9 cellular contexts compared by ENCODE assay signal in the genomic region with DNA sequence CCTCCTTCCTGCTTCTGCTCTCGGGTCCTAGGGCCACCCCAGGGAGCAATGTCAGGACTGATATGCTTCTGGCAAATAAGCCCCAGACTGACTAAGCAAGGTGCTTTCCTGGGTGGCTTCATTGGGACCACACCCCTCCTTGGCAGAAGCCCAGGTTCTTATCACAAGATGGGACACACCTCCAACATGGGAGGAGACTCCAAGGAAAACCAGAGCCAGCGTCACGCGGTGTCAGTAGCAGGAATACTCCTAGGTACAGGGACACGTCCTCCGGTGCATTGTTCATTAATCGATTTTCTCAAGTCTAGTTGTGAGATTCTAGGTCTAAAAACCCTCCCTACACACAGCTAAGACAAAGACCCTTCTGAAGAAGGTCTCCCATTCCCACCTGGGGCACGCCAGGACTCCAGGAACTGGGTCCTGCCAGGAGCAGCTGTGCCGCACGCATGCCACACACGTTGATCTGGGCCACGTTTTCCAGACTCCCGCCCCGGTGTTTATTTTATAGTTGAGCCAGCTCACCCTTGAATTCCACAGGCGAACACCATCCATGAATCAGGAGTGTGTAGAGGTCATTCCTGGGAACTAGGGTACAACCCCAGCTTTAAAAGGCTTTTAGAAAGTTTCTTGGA. TPM values are rescaled to one million over a fixed set of nuclear protein-coding genes. Genes with fewer than 3 reads are reported as not detected.
DNase-seq lines count a peak whose midpoint lies in the region; ATAC-seq and TF ChIP-seq lines count a peak whose summit lies in the region.
"Had no signal": no experiment of that assay in that cellular context is flagged by ENCODE, and none has a peak within 500 bp of the region (broad histone marks: within the 10 kb centered on the region; RNA-seq: fewer than 3 reads in every experiment).

No MANE protein-coding gene starts in this region.

- TF ChIP-seq POLR2A in testis (IDR thresholded peaks at IDR 0.05): no peak

- no peak overlapping the region for H3K4me3 ChIP-seq in testis

- TF ChIP-seq CTCF in testis (IDR thresholded peaks at IDR 0.05): no peak

- WGBS in testis, 2 donors: 37 to 45% methylated on average over 15 of the region's 15 CpGs

- no peak overlapping the region for H3K4me3 Mint-ChIP-seq in T-helper 17 cell

- no peaks in the 10 kb centered on the region for H3K9me3 ChIP-seq in testis
- no peaks in the 10 kb centered on the region for H3K9me3 ChIP-seq in T-helper 17 cell (ENCODE audit: control insufficient read depth, low read length, poor library complexity, severe bottlenecking)

- peaks cover 3% of the 10 kb centered on the region for H3K4me1 Mint-ChIP-seq in T-helper 17 cell

- H3K27ac ChIP-seq in testis: no peak overlapping the region

- H3K27me3 Mint-ChIP-seq in T-helper 17 cell: peaks cover 19% of the 10 kb centered on the region

- no peaks in the 10 kb centered on the region for H3K27me3 ChIP-seq in testis

- intact Hi-C loops in testis (cut with DNase I; ENCODE audit: low total_unique reads): no loop called here

- ATAC-seq in GM19397 (IDR thresholded peaks at IDR 0.05; ENCODE audit: unreplicated experiment) (no peak), T-helper 17 cell (no peak), HG03196 (IDR thresholded peaks at IDR 0.05; ENCODE audit: unreplicated experiment) (no peak)

- DNase-seq in HPDE6-E6E7 (ENCODE audit: extremely low spot score): peak; percentile 96
- peak; percentile 64 for DNase-seq in RPMI7951 (ENCODE audit: low read depth)
- DNase-seq in hepatic stellate cell (ENCODE audit: low spot score): peak; percentile 90
- peak; percentile 43 for DNase-seq in testis
- no peak for DNase-seq in stimulated activated CD8-positive, alpha-beta memory T cell treated with anti-CD3 and anti-CD28 coated beads, Interleukin-4, amount 100 ng/mL, for 48 hours
- no peak for DNase-seq in T-helper 17 cell

- peaks cover 4% of the 10 kb centered on the region for H3K4me1 ChIP-seq in testis

- H3K36me3 Mint-ChIP-seq in T-helper 17 cell (ENCODE audit: low read depth): peaks cover 2% of the 10 kb centered on the region

- H3K36me3 ChIP-seq in testis (ENCODE audit: low read depth, missing control alignments): no peaks in the 10 kb centered on the region

- no peak overlapping the region for H3K27ac Mint-ChIP-seq in T-helper 17 cell

RNA-seq across cellular contexts. Expression of a gene that starts 30.8 kb away (rescaled TPM):
- not detected in 2 replicates for total RNA-seq in RPMI7951 (2014; rRNA removed; shearing (Covaris generic))
- total RNA-seq in testis: 1 to 10 TPM; 3.0 to 5.9 TPM
- 7.8 TPM for polyA plus RNA-seq in testis (ENCODE audit: insufficient read depth, low read depth, low replicate concordance)
- 1 to 10 TPM in 1 of 2 donors, under 1 TPM in 1; 0.73 to 1.7 TPM for total RNA-seq in T-helper 17 cell
- total RNA-seq: dermis microvascular lymphatic vessel endothelial cell had no signal

RNA-seq across cellular contexts. Expression of a gene that starts 43.1 kb away (rescaled TPM):
- total RNA-seq in RPMI7951 (2014; rRNA removed; shearing (Covaris generic)): 7.2 and 8.4 TPM in 2 replicates
- total RNA-seq in testis (1 to 10 TPM; 3.5 to 4.5 TPM), T-helper 17 cell (10 to 100 TPM; 33.8 to 44.8 TPM)
- 4.8 TPM for polyA plus RNA-seq in testis (ENCODE audit: insufficient read depth, low read depth, low replicate concordance)

Comparison
In these comparisons a context has a peak if more than half of its experiments do, and no peak if none do; other contexts are left out.
1. DNase-seq: peak in HPDE6-E6E7 (single experiment), RPMI7951 (single experiment), hepatic stellate cell (single experiment) and testis (single experiment); none in stimulated activated CD8-positive, alpha-beta memory T cell treated with anti-CD3 and anti-CD28 coated beads, Interleukin-4, amount 100 ng/mL, for 48 hours (single experiment) and T-helper 17 cell (0 of 3).